ENCODE assay signal across 14 cellular contexts in genomic region chr10:21570761-21571521, GRCh38. TPM values are rescaled to one million over a fixed set of nuclear protein-coding genes. Genes with fewer than 3 reads are reported as not detected.
DNase-seq lines count a peak whose midpoint lies in the region; TF ChIP-seq lines count a peak whose summit lies in the region.
"Had no signal": no experiment of that assay in that cellular context is flagged by ENCODE, and none has a peak within 500 bp of the region (broad histone marks: within the 10 kb centered on the region; RNA-seq: fewer than 3 reads in every experiment).

No MANE protein-coding gene starts in this region.

- H3K27ac Mint-ChIP-seq in activated T-cell treated with anti-CD3 and anti-CD28 coated beads, Interleukin-2, amount 50 U/mL, for 24 hours: peak overlapping the region; percentile 69
- H3K27ac Mint-ChIP-seq in glutamatergic neuron (ENCODE audit: unreplicated experiment) (no peak overlapping the region), progenitor cell of endocrine pancreas (peak overlapping the region; percentile 87), osteocyte (ENCODE audit: unreplicated experiment) (no peak overlapping the region)

- peaks cover 76% of the 10 kb centered on the region for H3K36me3 Mint-ChIP-seq in activated T-cell treated with anti-CD3 and anti-CD28 coated beads, Interleukin-2, amount 50 U/mL, for 24 hours (ENCODE audit: low read depth)
- H3K36me3 Mint-ChIP-seq in glutamatergic neuron (ENCODE audit: unreplicated experiment): no peaks in the 10 kb centered on the region
- peaks cover 12% of the 10 kb centered on the region for H3K36me3 Mint-ChIP-seq in progenitor cell of endocrine pancreas (ENCODE audit: insufficient read depth)
- H3K36me3 Mint-ChIP-seq in osteocyte (ENCODE audit: unreplicated experiment): peaks cover 19% of the 10 kb centered on the region

- H3K36me3 ChIP-seq in HEK293 (ENCODE audit: control insufficient read depth in 2 of 2, insufficient read depth in 1 of 2, low read length in 2 of 2): no peaks in the 10 kb centered on the region; a peak in 1 of 3 replicates
- H3K36me3 ChIP-seq: sigmoid colon had no signal

- H3K27me3 Mint-ChIP-seq in activated T-cell treated with anti-CD3 and anti-CD28 coated beads, Interleukin-2, amount 50 U/mL, for 24 hours: no peaks in the 10 kb centered on the region
- H3K27me3 Mint-ChIP-seq in glutamatergic neuron (ENCODE audit: unreplicated experiment): peaks cover 2% of the 10 kb centered on the region
- no peaks in the 10 kb centered on the region for H3K27me3 Mint-ChIP-seq in progenitor cell of endocrine pancreas
- no peaks in the 10 kb centered on the region for H3K27me3 Mint-ChIP-seq in osteocyte (ENCODE audit: unreplicated experiment)

- no peak overlapping the region for H3K4me3 ChIP-seq in HEK293 (ENCODE audit: low read depth, low read length)
- H3K4me3 ChIP-seq: sigmoid colon had no signal

- DNase-seq in activated T-cell treated with anti-CD3 and anti-CD28 coated beads, Interleukin-2, amount 50 U/mL, for 24 hours: no peak
- DNase-seq in activated T-cell treated with anti-CD3 and anti-CD28 coated beads, Interleukin-2, amount 50 U/mL, for 48 hours: no peak
- DNase-seq in glutamatergic neuron (no peak), progenitor cell of endocrine pancreas (ENCODE audit: low spot score, unreplicated experiment) (no peak), T-helper 9 cell (no peak), LoVo (ENCODE audit: low spot score) (no peak), osteocyte (ENCODE audit: extremely low spot score, unreplicated experiment) (no peak)
- DNase-seq: aorta, hippocampal formation, KG1, kidney glomerular epithelial cell, NCI-H1105, sigmoid colon had no signal

- TF ChIP-seq CTCF in HEK293 (tag by site-specific recombination; IDR thresholded peaks at IDR 0.05): no peak
- TF ChIP-seq CTCF in glutamatergic neuron (IDR thresholded peaks at IDR 0.05; ENCODE audit: partially characterized antibody, unreplicated experiment): no peak
- no peak for TF ChIP-seq CTCF in progenitor cell of endocrine pancreas (IDR thresholded peaks at IDR 0.05; ENCODE audit: unreplicated experiment)
- no peak for TF ChIP-seq CTCF in osteocyte (IDR thresholded peaks at IDR 0.05)

- no peak overlapping the region for H3K4me3 Mint-ChIP-seq in activated T-cell treated with anti-CD3 and anti-CD28 coated beads, Interleukin-2, amount 50 U/mL, for 24 hours
- peak overlapping the region; percentile 30 for H3K4me3 Mint-ChIP-seq in glutamatergic neuron (ENCODE audit: unreplicated experiment)
- no peak overlapping the region for H3K4me3 Mint-ChIP-seq in progenitor cell of endocrine pancreas (ENCODE audit: low read depth)
- no peak overlapping the region for H3K4me3 Mint-ChIP-seq in osteocyte (ENCODE audit: unreplicated experiment)

- no peaks in the 10 kb centered on the region for H3K9me3 ChIP-seq in HEK293 (ENCODE audit: control insufficient read depth, insufficient read depth, low read depth, low read length)
- H3K9me3 ChIP-seq: sigmoid colon had no signal

- CTCF ChIA-PET in HEK293 (lab: Yijun Ruan, JAX): interaction anchor here (1.1 kb wide), 1 partner anchor 1419 kb away, joined by 3 read pairs; no protein-coding TSS in a partner anchor

- H3K27ac ChIP-seq in HEK293 (ENCODE audit: extremely low read depth, low read depth, low read length): no peak overlapping the region
- H3K27ac ChIP-seq: sigmoid colon had no signal

- peaks cover 46% of the 10 kb centered on the region for H3K4me1 Mint-ChIP-seq in activated T-cell treated with anti-CD3 and anti-CD28 coated beads, Interleukin-2, amount 50 U/mL, for 24 hours (ENCODE audit: low read depth)
- peaks cover 4% of the 10 kb centered on the region for H3K4me1 Mint-ChIP-seq in glutamatergic neuron (ENCODE audit: low read depth, unreplicated experiment)
- H3K4me1 Mint-ChIP-seq in progenitor cell of endocrine pancreas (ENCODE audit: low read depth): peaks cover 28% of the 10 kb centered on the region
- H3K4me1 Mint-ChIP-seq in osteocyte (ENCODE audit: unreplicated experiment): peaks cover 38% of the 10 kb centered on the region

- peaks cover 17% of the 10 kb centered on the region for H3K4me1 ChIP-seq in HEK293 (ENCODE audit: control insufficient read depth, insufficient read depth, low read length)

- H3K9me3 Mint-ChIP-seq in activated T-cell treated with anti-CD3 and anti-CD28 coated beads, Interleukin-2, amount 50 U/mL, for 24 hours: no peaks in the 10 kb centered on the region
- no peaks in the 10 kb centered on the region for H3K9me3 Mint-ChIP-seq in glutamatergic neuron (ENCODE audit: unreplicated experiment)
- H3K9me3 Mint-ChIP-seq in progenitor cell of endocrine pancreas (ENCODE audit: low read depth): no peaks in the 10 kb centered on the region
- no peaks in the 10 kb centered on the region for H3K9me3 Mint-ChIP-seq in osteocyte (ENCODE audit: unreplicated experiment)

- POLR2A ChIA-PET in HEK293 (lab: Yijun Ruan, JAX): no interaction called here

TF ChIP-seq in HEK293, 187 proteins besides CTCF, POLR2A, EP300 and RAD21:
- TF ChIP-seq PRDM1 (tag by site-specific recombination; IDR thresholded peaks at IDR 0.05) (0 out of 2 replicates have a peak, but pooled peaks have one; percentile 14), ZNF658 (tag by site-specific recombination; IDR thresholded peaks at IDR 0.05) (no peak)

RNA-seq across cellular contexts. Expression of gene MLLT10, which starts 36.9 kb away (rescaled TPM):
- total RNA-seq in glutamatergic neuron (ENCODE audit: unreplicated experiment) (50.9 TPM), progenitor cell of endocrine pancreas (55.7 and 65.6 TPM in 2 replicates), osteocyte (43.9 and 56.5 TPM in 2 replicates)

RNA-seq across cellular contexts. Expression of gene SKIDA1, which starts 45.5 kb away (rescaled TPM):
- total RNA-seq in glutamatergic neuron (ENCODE audit: unreplicated experiment) (1.3 TPM), progenitor cell of endocrine pancreas (13.6 and 15.3 TPM in 2 replicates), osteocyte (4.3 and 4.9 TPM in 2 replicates)

Comparison
In these comparisons a context has a peak if more than half of its experiments do, and no peak if none do; other contexts are left out.
1. H3K27ac Mint-ChIP-seq: peak in activated T-cell treated with anti-CD3 and anti-CD28 coated beads, Interleukin-2, amount 50 U/mL, for 24 hours (single experiment) and progenitor cell of endocrine pancreas (single experiment); none in glutamatergic neuron (single experiment) and osteocyte (single experiment).